Comparison of ENCODE assay signal across 10 cellular contexts in genomic region chr3:57221883-57222282, GRCh38. TPM values are rescaled to one million over a fixed set of nuclear protein-coding genes. Genes with fewer than 3 reads are reported as not detected.
DNase-seq lines count a peak whose midpoint lies in the region; ATAC-seq and TF ChIP-seq lines count a peak whose summit lies in the region.
"Had no signal": no experiment of that assay in that cellular context is flagged by ENCODE, and none has a peak within 500 bp of the region (broad histone marks: within the 10 kb centered on the region; RNA-seq: fewer than 3 reads in every experiment).

No MANE protein-coding gene starts in this region.

- H3K27me3 ChIP-seq in BE2C (no peaks in the 10 kb centered on the region), brain microvascular endothelial cell (replicated peaks) (no peaks in the 10 kb centered on the region), right lobe of liver (no peaks in the 10 kb centered on the region), sigmoid colon (no peaks in the 10 kb centered on the region)
- H3K27me3 ChIP-seq: testis had no signal

- intact Hi-C loops in right lobe of liver (cut with DNase I): no loop called here
- intact Hi-C loops in sigmoid colon (cut with DNase I): no loop called here

- no peaks in the 10 kb centered on the region for H3K4me1 ChIP-seq in BE2C
- no peaks in the 10 kb centered on the region for H3K4me1 ChIP-seq in right lobe of liver
- H3K4me1 ChIP-seq in sigmoid colon: peaks cover 0 to 5% (median 3%) of the 10 kb centered on the region in 4 donors

- H3K9me3 ChIP-seq in BE2C (no peaks in the 10 kb centered on the region), right lobe of liver (no peaks in the 10 kb centered on the region), sigmoid colon (no peaks in the 10 kb centered on the region)
- H3K9me3 ChIP-seq: testis had no signal

- no peaks in the 10 kb centered on the region for H3K36me3 ChIP-seq in BE2C
- H3K36me3 ChIP-seq in brain microvascular endothelial cell (replicated peaks): no peaks in the 10 kb centered on the region
- H3K36me3 ChIP-seq in right lobe of liver: no peaks in the 10 kb centered on the region
- H3K36me3 ChIP-seq in sigmoid colon: no peaks in the 10 kb centered on the region

- H3K27ac ChIP-seq in brain microvascular endothelial cell (no peak overlapping the region), right lobe of liver (no peak overlapping the region), sigmoid colon (no peak overlapping the region)
- H3K27ac ChIP-seq: testis had no signal

- ATAC-seq in right lobe of liver (peak in 3 of 4 donors; percentile 38 to 67 (median 49)), GM21447 (IDR thresholded peaks at IDR 0.05; ENCODE audit: unreplicated experiment) (no peak), HG03135 (IDR thresholded peaks at IDR 0.05; ENCODE audit: unreplicated experiment) (no peak)

- no peak overlapping the region for H3K4me3 ChIP-seq in BE2C (ENCODE audit: low read depth, low read length)
- no peak overlapping the region for H3K4me3 ChIP-seq in brain microvascular endothelial cell (ENCODE audit: low read depth, low read length)
- H3K4me3 ChIP-seq in right lobe of liver: no peak overlapping the region
- no peak overlapping the region for H3K4me3 ChIP-seq in sigmoid colon
- H3K4me3 ChIP-seq: testis had no signal

- WGBS in right lobe of liver (ENCODE audit: insufficient coverage, low coverage, low lambda C conversion rate, missing lambda C conversion rate): 39% methylated on average over 2 of the region's 2 CpGs
- WGBS in sigmoid colon, 2 donors: 67 to 77% methylated on average over 2 of the region's 2 CpGs

- no peak for TF ChIP-seq EP300 in sigmoid colon (IDR thresholded peaks at IDR 0.05)

- peak; percentile 41 for TF ChIP-seq CTCF in BE2C (IDR thresholded peaks at IDR 0.05; ENCODE audit: low read depth, low read length)
- peak; percentile 24 for TF ChIP-seq CTCF in brain microvascular endothelial cell (IDR thresholded peaks at IDR 0.05; ENCODE audit: low read depth, low read length, missing control alignments)
- peak in 3 of 4 donors; percentile 28 to 42 (median 32) for TF ChIP-seq CTCF in right lobe of liver (IDR thresholded peaks at IDR 0.05)
- TF ChIP-seq CTCF in sigmoid colon (IDR thresholded peaks at IDR 0.05): no peak

- no peak for TF ChIP-seq POLR2A in right lobe of liver (IDR thresholded peaks at IDR 0.05)
- no peak for TF ChIP-seq POLR2A in sigmoid colon (IDR thresholded peaks at IDR 0.05)

- DNase-seq in BE2C (no peak), HT1080 (ENCODE audit: low read depth) (peak; percentile 13), brain microvascular endothelial cell (no peak), right lobe of liver (no peak), sigmoid colon (no peak), NCI-H446 treated with DMSO at 0.1 percent for 48 hours (lab: John Stamatoyannopoulos, UW) (no peak)
- DNase-seq: T-helper 2 cell, testis had no signal

- in situ Hi-C loops in brain microvascular endothelial cell (cut with HindIII; ENCODE audit: low pct_ligation_motif_present, low sequenced_read_pairs): no loop called here

RNA-seq across cellular contexts. Expression of gene APPL1, which starts 5.6 kb away (rescaled TPM):
- 11.6 TPM for polyA plus RNA-seq in BE2C (2012; ENCODE audit: insufficient read depth, insufficient read length, low read depth)
- total RNA-seq in HT1080 (2014; rRNA removed; shearing (Covaris generic)): 44.9 and 46.1 TPM in 2 replicates
- polyA plus RNA-seq in HT1080 (2015; cell fraction: cytosol; rRNA removed): 27.2 and 34.1 TPM in 2 replicates
- polyA plus RNA-seq in HT1080 (2015; cell fraction: nucleus; rRNA removed): 26.1 and 26.2 TPM in 2 replicates
- 10 to 100 TPM; 12.6 to 21.6 (median 16.6) TPM for total RNA-seq in right lobe of liver
- total RNA-seq in sigmoid colon: 10 to 100 TPM; 34.9 to 63.7 (median 54.3) TPM
- 10 to 100 TPM; 12.6 to 13.6 (median 13.5) TPM for polyA plus RNA-seq in sigmoid colon

RNA-seq across cellular contexts. Expression of gene HESX1, which starts 22.1 kb away (rescaled TPM):
- not detected for polyA plus RNA-seq in BE2C (2012; ENCODE audit: insufficient read depth, insufficient read length, low read depth)
- 0.20 and 1.3 TPM in 2 replicates for total RNA-seq in HT1080 (2014; rRNA removed; shearing (Covaris generic))
- 1.5 and 2.0 TPM in 2 replicates for polyA plus RNA-seq in HT1080 (2015; cell fraction: cytosol; rRNA removed)
- polyA plus RNA-seq in HT1080 (2015; cell fraction: nucleus; rRNA removed): 2.0 and 2.4 TPM in 2 replicates
- total RNA-seq in right lobe of liver (under 1 TPM in 4 of 6 experiments, not detected in 2; 0.22 to 0.95 (median 0.66) TPM), sigmoid colon (1 to 10 TPM in 1 of 4 donors, under 1 TPM in 1, not detected in 2; 0.82 to 3.6 TPM)
- polyA plus RNA-seq in sigmoid colon: 1 to 10 TPM in 1 of 3 donors, not detected in 2; 1.4 TPM

RNA-seq across cellular contexts. Expression of gene IL17RD, which starts 56.7 kb away (rescaled TPM):
- polyA plus RNA-seq in BE2C (2012; ENCODE audit: insufficient read depth, insufficient read length, low read depth): 2.0 TPM
- total RNA-seq in HT1080 (2014; rRNA removed; shearing (Covaris generic)): 4.3 and 5.7 TPM in 2 replicates
- 2.7 and 3.6 TPM in 2 replicates for polyA plus RNA-seq in HT1080 (2015; cell fraction: cytosol; rRNA removed)
- 3.4 and 3.6 TPM in 2 replicates for polyA plus RNA-seq in HT1080 (2015; cell fraction: nucleus; rRNA removed)
- under 1 TPM; under 0.01 to 0.40 (median 0.29) TPM for total RNA-seq in right lobe of liver
- 10 to 100 TPM; 16.8 to 46.8 (median 20.6) TPM for total RNA-seq in sigmoid colon
- 1 to 10 TPM in 1 of 3 donors, under 1 TPM in 2; under 0.01 to 1.2 (median 0.60) TPM for polyA plus RNA-seq in sigmoid colon

Comparison
In these comparisons a context has a peak if more than half of its experiments do, and no peak if none do; other contexts are left out.
1. CTCF ChIP-seq: peak in BE2C (single experiment), brain microvascular endothelial cell (single experiment) and right lobe of liver (3 of 4); none in sigmoid colon (0 of 4).
2. ATAC-seq: peak in right lobe of liver (3 of 4); none in GM21447 (single experiment) and HG03135 (single experiment).